In genomic region chr13:92575782-92576181, GRCh38 we compare ENCODE assay signal across 23 cellular contexts.
"Had no signal": no experiment of that assay in that cellular context is flagged by ENCODE, and none has a peak within 500 bp of the region (broad histone marks: within the 10 kb centered on the region; RNA-seq: fewer than 3 reads in every experiment).

No MANE protein-coding gene starts in this region.

- ATAC-seq: activated CD4-positive, alpha-beta T cell treated with anti-CD3 and anti-CD28 coated beads for 36 hours; activated CD8-positive, alpha-beta T cell treated with anti-CD3 and anti-CD28 coated beads for 36 hours; activated T-cell treated with anti-CD3 and anti-CD28 coated beads, Interleukin-2, amount 50 U/mL, for 72 hours; Panc1; Right ventricle myocardium inferior; T-cell had no signal

- H3K27ac ChIP-seq: SK-N-MC had no signal

- H3K4me3 ChIP-seq: SK-N-MC had no signal

- DNase-seq: activated CD4-positive, alpha-beta T cell treated with anti-CD3 and anti-CD28 coated beads for 36 hours; activated CD4-positive, alpha-beta T cell treated with anti-CD3 and anti-CD28 coated beads, Interleukin-2, amount 50 U/mL, for 1 hour; activated CD8-positive, alpha-beta memory T cell treated with anti-CD3 and anti-CD28 coated beads, Interleukin-2, amount 50 U/mL, for 4 hours; activated CD8-positive, alpha-beta T cell treated with anti-CD3 and anti-CD28 coated beads for 36 hours; activated gamma-delta T cell treated with Interleukin-2 at 50 U/mL for 16 hours; activated naive CD4-positive, alpha-beta T cell treated with anti-CD3 and anti-CD28 coated beads, Interleukin-2, amount 10 ng/mL, durations not matched to agents 7 days and 5 days; activated naive CD8-positive, alpha-beta T cell treated with anti-CD3 and anti-CD28 coated beads for 36 hours; activated T-cell treated with anti-CD3 and anti-CD28 coated beads, Interleukin-2, amount 50 U/mL, for 72 hours; caudate nucleus; MM.1S; NCI-H1105 treated with DMSO at 0.1 percent for 48 hours; NCI-H1436 treated with DMSO at 0.1 percent for 48 hours; NCI-H187; NCI-H2107; NCI-H524 treated with DMSO at 0.1 percent for 48 hours; NCI-H82; RPMI8226; T-cell; T-helper 2 cell; T1000 had no signal
